ENCODE assay signal across 21 cellular contexts in the genomic region with DNA sequence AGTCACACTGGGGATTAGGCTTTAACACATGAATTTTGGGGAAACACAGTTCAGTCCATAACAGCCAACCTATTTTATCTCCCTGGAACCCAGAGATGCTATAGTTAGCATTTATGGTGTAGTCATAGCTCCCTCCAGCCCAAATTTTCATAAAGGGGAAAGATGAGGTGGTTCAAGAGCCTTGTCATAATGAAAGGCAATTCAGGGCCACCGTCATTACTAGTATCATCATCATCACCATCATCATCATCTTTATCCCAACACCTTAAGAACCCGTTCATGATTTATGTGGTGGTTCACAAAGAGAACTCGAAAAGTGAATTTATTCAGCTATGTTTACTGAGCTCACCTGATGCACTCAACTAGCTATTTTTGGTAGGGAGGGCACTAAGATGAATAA. TPM values are rescaled to one million over a fixed set of nuclear protein-coding genes. Genes with fewer than 3 reads are reported as not detected.
A peak's percentile ranks its signal among the peaks of the same experiment; 100 is the strongest.
DNase-seq lines count a peak whose midpoint lies in the region; ATAC-seq, FAIRE-seq and TF ChIP-seq lines count a peak whose summit lies in the region.
"Had no signal": no experiment of that assay in that cellular context is flagged by ENCODE, and none has a peak within 500 bp of the region (broad histone marks: within the 10 kb centered on the region; RNA-seq: fewer than 3 reads in every experiment).

No MANE protein-coding gene starts in this region.

- TF ChIP-seq EP300 in HepG2 (IDR thresholded peaks at IDR 0.05; ENCODE audit: low read depth in 2 of 2, low read length in 2 of 2) (no peak), HepG2 (CRISPR knock-in tag; IDR thresholded peaks at IDR 0.05; ENCODE audit: borderline replicate concordance) (no peak)

- intact Hi-C loops in activated CD4-positive, alpha-beta T cell treated with anti-CD3 and anti-CD28 coated beads for 36 hours (cut with DNase I, micrococcal nuclease) = loop anchor here in 1 of 2 experiments (5.0 kb wide), 1 partner anchor 44 kb away; a partner anchor contains a TSS
- intact Hi-C loops in HepG2 (cut with micrococcal nuclease; ENCODE audit: unreplicated experiment) = no loop called here
- intact Hi-C loops in right lobe of liver (cut with DNase I) = no loop called here

- FAIRE-seq in HepG2 (lab: Jason Lieb, UNC) = no peak
- FAIRE-seq: A204.1, G401.6, GM19239, H1 had no signal

- no peak for TF ChIP-seq RAD21 in HepG2 (CRISPR knock-in tag; IDR thresholded peaks at IDR 0.05)

- H3K9ac ChIP-seq in HepG2 (ENCODE audit: insufficient read depth, low read depth, low read length) = no peak overlapping the region
- H3K9ac ChIP-seq: GM23248 had no signal

- BruUV-seq in HepG2 (replicated peaks; lab: Mats Ljungman, UMichigan) = no TSS peak

- H3K9me3 Mint-ChIP-seq in activated CD4-positive, alpha-beta T cell treated with anti-CD3 and anti-CD28 coated beads for 36 hours (ENCODE audit: low read depth) = peaks cover 16% of the 10 kb centered on the region
- H3K9me3 Mint-ChIP-seq in stimulated activated effector memory CD8-positive, alpha-beta T cell treated with anti-CD3 and anti-CD28 coated beads, Interleukin-12 subunit alpha, Interleukin-12 subunit beta, amount 100 ng/mL, for 72 hours = peaks cover 8% of the 10 kb centered on the region

- H3K4me1 ChIP-seq in HepG2 (ENCODE audit: insufficient read depth, low read length) = peaks cover 23% of the 10 kb centered on the region
- peaks cover 0 to 13% (median 0%) of the 10 kb centered on the region in 4 donors for H3K4me1 ChIP-seq in right lobe of liver

- 73% methylated on average over 3 of the region's 3 CpGs for WGBS in HepG2 (ENCODE audit: low lambda C conversion rate)
- 92% methylated on average over 3 of the region's 3 CpGs for WGBS in right lobe of liver (ENCODE audit: insufficient coverage, low coverage, low lambda C conversion rate, missing lambda C conversion rate)

- H3K4me3 Mint-ChIP-seq in activated CD4-positive, alpha-beta T cell treated with anti-CD3 and anti-CD28 coated beads for 36 hours = no peak overlapping the region
- H3K4me3 Mint-ChIP-seq in stimulated activated effector memory CD8-positive, alpha-beta T cell treated with anti-CD3 and anti-CD28 coated beads, Interleukin-12 subunit alpha, Interleukin-12 subunit beta, amount 100 ng/mL, for 72 hours = no peak overlapping the region

- DNase-seq in activated CD4-positive, alpha-beta T cell treated with anti-CD3 and anti-CD28 coated beads for 36 hours = no peak
- no peak for DNase-seq in activated CD4-positive, alpha-beta T cell treated with anti-CD3 and anti-CD28 coated beads, Interleukin-2, amount 50 U/mL, for 1 hour
- DNase-seq in HepG2 (ENCODE audit: low spot score) = no peak
- no peak for DNase-seq in right lobe of liver
- DNase-seq in stimulated activated effector memory CD8-positive, alpha-beta T cell treated with anti-CD3 and anti-CD28 coated beads, Interleukin-12 subunit alpha, Interleukin-12 subunit beta, amount 100 ng/mL, for 72 hours (ENCODE audit: low spot score in 2 of 2) = no peak
- no peak for DNase-seq in T-helper 1 cell
- DNase-seq: AML-193; C1 segment of cervical spinal cord; Calu3; CD4-positive, alpha-beta memory T cell; COR-L47; DMS53; DMS79 treated with DMSO at 0.1 percent for 48 hours; GM23248; H7; HCEC 1CT had no signal

- in situ Hi-C loops in HepG2 (cut with HindIII; ENCODE audit: extremely low pct_ligation_motif_present, low pct_unique_long_range_greater_than_20kb) = no loop called here

- no peak overlapping the region for H2AFZ ChIP-seq in HepG2 (ENCODE audit: low read length)
- H2AFZ ChIP-seq: GM23248 had no signal

- peaks cover 59% of the 10 kb centered on the region for H3K4me1 Mint-ChIP-seq in activated CD4-positive, alpha-beta T cell treated with anti-CD3 and anti-CD28 coated beads for 36 hours
- peaks cover 50% of the 10 kb centered on the region for H3K4me1 Mint-ChIP-seq in stimulated activated effector memory CD8-positive, alpha-beta T cell treated with anti-CD3 and anti-CD28 coated beads, Interleukin-12 subunit alpha, Interleukin-12 subunit beta, amount 100 ng/mL, for 72 hours

- peak; percentile 9 for ATAC-seq in activated CD4-positive, alpha-beta T cell treated with anti-CD3 and anti-CD28 coated beads for 36 hours
- ATAC-seq in HepG2 (no peak), right lobe of liver (no peak)
- peak; percentile 62 for ATAC-seq in stimulated activated effector memory CD8-positive, alpha-beta T cell treated with anti-CD3 and anti-CD28 coated beads, Interleukin-12 subunit alpha, Interleukin-12 subunit beta, amount 100 ng/mL, for 72 hours

- no peaks in the 10 kb centered on the region for H3K79me2 ChIP-seq in HepG2 (ENCODE audit: insufficient read depth, low read length)

- H3K27me3 Mint-ChIP-seq in activated CD4-positive, alpha-beta T cell treated with anti-CD3 and anti-CD28 coated beads for 36 hours = peaks cover 36% of the 10 kb centered on the region

- H3K36me3 ChIP-seq in HepG2 (replicated peaks in 1 of 2; ENCODE audit: control insufficient read depth in 1 of 2, insufficient read depth in 2 of 2, low read length in 2 of 2) = no peaks in the 10 kb centered on the region
- no peaks in the 10 kb centered on the region for H3K36me3 ChIP-seq in right lobe of liver

- H3K27me3 ChIP-seq in HepG2 (ENCODE audit: control insufficient read depth in 1 of 2, insufficient read depth in 2 of 2, low read length in 2 of 2) (peaks cover 8 to 27% of the 10 kb centered on the region in 2 experiments), right lobe of liver (no peaks in the 10 kb centered on the region)

- H3K36me3 Mint-ChIP-seq in activated CD4-positive, alpha-beta T cell treated with anti-CD3 and anti-CD28 coated beads for 36 hours (ENCODE audit: low read depth) = peaks cover 32% of the 10 kb centered on the region
- H3K36me3 Mint-ChIP-seq in stimulated activated effector memory CD8-positive, alpha-beta T cell treated with anti-CD3 and anti-CD28 coated beads, Interleukin-12 subunit alpha, Interleukin-12 subunit beta, amount 100 ng/mL, for 72 hours = peaks cover 25% of the 10 kb centered on the region

- H3K27ac ChIP-seq in HepG2 (ENCODE audit: extremely low read length, insufficient read depth, low read length) = no peak overlapping the region
- H3K27ac ChIP-seq in right lobe of liver = no peak overlapping the region
- H3K27ac ChIP-seq: 22Rv1, GM23248 had no signal

- TF ChIP-seq POLR2A in HepG2 (IDR thresholded peaks at IDR 0.05; ENCODE audit: insufficient read depth in 1 of 2, low read depth in 2 of 2, low read length in 2 of 2) (no peak), right lobe of liver (IDR thresholded peaks at IDR 0.05) (no peak)

- POLR2A ChIA-PET in activated CD4-positive, alpha-beta T cell treated with anti-CD3 and anti-CD28 coated beads for 36 hours (lab: Charles Lee) = no interaction called here
- POLR2A ChIA-PET in HepG2 (lab: Yijun Ruan, JAX) = no interaction called here

- CTCF ChIA-PET in activated CD4-positive, alpha-beta T cell treated with anti-CD3 and anti-CD28 coated beads for 36 hours (lab: Charles Lee) = interaction anchor here (1.0 kb wide), 1 partner anchor 340 kb away, joined by 3 read pairs; no protein-coding TSS in a partner anchor
- CTCF ChIA-PET in HepG2 (lab: Yijun Ruan, JAX; ENCODE audit: low intra/inter-chr PET ratio, low total read pairs) = no interaction called here

- no peak overlapping the region for H3K27ac Mint-ChIP-seq in activated CD4-positive, alpha-beta T cell treated with anti-CD3 and anti-CD28 coated beads for 36 hours
- peak overlapping the region; percentile 14 for H3K27ac Mint-ChIP-seq in stimulated activated effector memory CD8-positive, alpha-beta T cell treated with anti-CD3 and anti-CD28 coated beads, Interleukin-12 subunit alpha, Interleukin-12 subunit beta, amount 100 ng/mL, for 72 hours
- H3K27ac Mint-ChIP-seq: CD4-positive, alpha-beta memory T cell had no signal

- peaks cover 4% of the 10 kb centered on the region; the same call in 1 of the 2 replicates for H4K20me1 ChIP-seq in HepG2 (ENCODE audit: insufficient read depth, low read length)

- no peak for TF ChIP-seq CTCF in HepG2 (CRISPR knock-in tag; IDR thresholded peaks at IDR 0.05)
- TF ChIP-seq CTCF in right lobe of liver (IDR thresholded peaks at IDR 0.05) = no peak

- no peak overlapping the region for H3K4me2 ChIP-seq in HepG2 (ENCODE audit: low read depth, low read length)

- no peaks in the 10 kb centered on the region for H3K9me3 ChIP-seq in HepG2 (ENCODE audit: low read length)
- no peaks in the 10 kb centered on the region for H3K9me3 ChIP-seq in right lobe of liver

- H3K4me3 ChIP-seq in HepG2 (replicated peaks in 1 of 3; ENCODE audit: insufficient read depth in 1 of 3, low read depth in 2 of 3, low read length in 3 of 3) = no peak overlapping the region
- no peak overlapping the region for H3K4me3 ChIP-seq in right lobe of liver
- H3K4me3 ChIP-seq: GM23248 had no signal

RNA-seq across cellular contexts. Expression of a gene that starts 2.4 kb away (rescaled TPM):
- 1 to 10 TPM; 1.9 to 2.6 TPM for total RNA-seq in activated CD4-positive, alpha-beta T cell treated with anti-CD3 and anti-CD28 coated beads for 36 hours
- 0.17 and 0.35 TPM in 2 replicates for total RNA-seq in HepG2 (2016; rRNA removed; fragmentation: Illumina TruSeq; extraction: Trizol)
- total RNA-seq in HepG2 (2016; cell fraction: cytosol; rRNA removed; fragmentation: Illumina TruSeq; extraction: Trizol; ENCODE audit: low read depth) = 0.62 and 0.91 TPM in 2 replicates
- 0.09 and 0.39 TPM in 2 replicates for total RNA-seq in HepG2 (2016; cell fraction: insoluble cytoplasmic fraction; rRNA removed; fragmentation: Illumina TruSeq; extraction: Trizol)
- total RNA-seq in HepG2 (2016; cell fraction: membrane; rRNA removed; fragmentation: Illumina TruSeq; extraction: Trizol) = 0.62 and 0.79 TPM in 2 replicates
- total RNA-seq in HepG2 (2016; cell fraction: nucleus; rRNA removed; fragmentation: Illumina TruSeq; extraction: Trizol) = 0.34 and 0.53 TPM in 2 replicates
- polyA plus RNA-seq in HepG2 (2011; rRNA removed) = 0.69 and 0.80 TPM in 2 replicates
- polyA plus RNA-seq in HepG2 (2011; cell fraction: cytosol; rRNA removed) = 0.56 and 0.67 TPM in 2 replicates
- polyA plus RNA-seq in HepG2 (2011; cell fraction: nucleus; rRNA removed) = 1.7 and 1.8 TPM in 2 replicates
- 0.86 and 1.1 TPM in 2 replicates for polyA plus RNA-seq in HepG2 (2012)
- polyA plus RNA-seq in HepG2 (2016; cell fraction: cytosol; fragmentation: Illumina TruSeq; extraction: Trizol; ENCODE audit: low read depth) = 0.73 and 0.76 TPM in 2 replicates
- 0.26 and 0.31 TPM in 2 replicates for polyA plus RNA-seq in HepG2 (2016; cell fraction: insoluble cytoplasmic fraction; fragmentation: Illumina TruSeq; extraction: Trizol; ENCODE audit: low read depth)
- polyA plus RNA-seq in HepG2 (2016; cell fraction: membrane; fragmentation: Illumina TruSeq; extraction: Trizol; ENCODE audit: low read depth) = 0.96 and 1.0 TPM in 2 replicates
- polyA plus RNA-seq in HepG2 (2016; cell fraction: nucleus; fragmentation: Illumina TruSeq; extraction: Trizol; ENCODE audit: insufficient read depth, low read depth) = 0.85 and 1.3 TPM in 2 replicates
- 0.52 and 4.5 TPM in 2 replicates for polyA minus RNA-seq in HepG2 (2011; rRNA and poly(A)+ RNA removed; ENCODE audit: low replicate concordance)
- polyA minus RNA-seq in HepG2 (2011; cell fraction: cytosol; rRNA and poly(A)+ RNA removed) = not detected in 2 replicates
- polyA minus RNA-seq in HepG2 (2011; cell fraction: nucleus; rRNA and poly(A)+ RNA removed) = 0.50 and 0.90 TPM in 2 replicates
- total RNA-seq in right lobe of liver = 1 to 10 TPM in 4 of 6 experiments, under 1 TPM in 2; 0.58 to 4.8 (median 1.7) TPM
- polyA plus RNA-seq: GM23248 had no signal

RNA-seq across cellular contexts. Expression of a gene that starts 30.4 kb away (rescaled TPM):
- 10 to 100 TPM; 50.7 to 58.0 TPM for total RNA-seq in activated CD4-positive, alpha-beta T cell treated with anti-CD3 and anti-CD28 coated beads for 36 hours
- total RNA-seq in HepG2 (2016; rRNA removed; fragmentation: Illumina TruSeq; extraction: Trizol) (25.1 and 30.6 TPM in 2 replicates), right lobe of liver (10 to 100 TPM; 22.7 to 42.5 (median 25.0) TPM)
- total RNA-seq in HepG2 (2016; cell fraction: cytosol; rRNA removed; fragmentation: Illumina TruSeq; extraction: Trizol; ENCODE audit: low read depth) = 3.6 and 6.1 TPM in 2 replicates
- 26.6 and 27.5 TPM in 2 replicates for total RNA-seq in HepG2 (2016; cell fraction: insoluble cytoplasmic fraction; rRNA removed; fragmentation: Illumina TruSeq; extraction: Trizol)
- 23.5 and 27.1 TPM in 2 replicates for total RNA-seq in HepG2 (2016; cell fraction: membrane; rRNA removed; fragmentation: Illumina TruSeq; extraction: Trizol)
- 13.8 and 17.8 TPM in 2 replicates for total RNA-seq in HepG2 (2016; cell fraction: nucleus; rRNA removed; fragmentation: Illumina TruSeq; extraction: Trizol)
- 10.6 and 15.4 TPM in 2 replicates for polyA plus RNA-seq in HepG2 (2011; rRNA removed)
- 12.4 and 12.5 TPM in 2 replicates for polyA plus RNA-seq in HepG2 (2011; cell fraction: cytosol; rRNA removed)
- 13.5 and 14.8 TPM in 2 replicates for polyA plus RNA-seq in HepG2 (2011; cell fraction: nucleus; rRNA removed)
- 13.4 and 14.4 TPM in 2 replicates for polyA plus RNA-seq in HepG2 (2012)
- polyA plus RNA-seq in HepG2 (2016; cell fraction: cytosol; fragmentation: Illumina TruSeq; extraction: Trizol; ENCODE audit: low read depth) = 4.6 and 6.3 TPM in 2 replicates
- 25.9 and 26.3 TPM in 2 replicates for polyA plus RNA-seq in HepG2 (2016; cell fraction: insoluble cytoplasmic fraction; fragmentation: Illumina TruSeq; extraction: Trizol; ENCODE audit: low read depth)
- 15.8 and 17.3 TPM in 2 replicates for polyA plus RNA-seq in HepG2 (2016; cell fraction: membrane; fragmentation: Illumina TruSeq; extraction: Trizol; ENCODE audit: low read depth)
- 17.9 and 18.6 TPM in 2 replicates for polyA plus RNA-seq in HepG2 (2016; cell fraction: nucleus; fragmentation: Illumina TruSeq; extraction: Trizol; ENCODE audit: insufficient read depth, low read depth)
- polyA minus RNA-seq in HepG2 (2011; rRNA and poly(A)+ RNA removed; ENCODE audit: low replicate concordance) = 35.9 and 42.8 TPM in 2 replicates
- polyA minus RNA-seq in HepG2 (2011; cell fraction: cytosol; rRNA and poly(A)+ RNA removed) = 9.6 and 11.4 TPM in 2 replicates
- polyA minus RNA-seq in HepG2 (2011; cell fraction: nucleus; rRNA and poly(A)+ RNA removed) = 11.6 and 14.2 TPM in 2 replicates

RNA-seq across cellular contexts. Expression of a gene that starts 41.8 kb away (rescaled TPM):
- 10 to 100 TPM; 18.0 to 18.3 TPM for total RNA-seq in activated CD4-positive, alpha-beta T cell treated with anti-CD3 and anti-CD28 coated beads for 36 hours
- total RNA-seq in HepG2 (2016; rRNA removed; fragmentation: Illumina TruSeq; extraction: Trizol) (32.1 and 41.5 TPM in 2 replicates), right lobe of liver (1 to 10 TPM; 3.2 to 8.9 (median 4.6) TPM)
- total RNA-seq in HepG2 (2016; cell fraction: cytosol; rRNA removed; fragmentation: Illumina TruSeq; extraction: Trizol; ENCODE audit: low read depth) = 14.5 and 16.4 TPM in 2 replicates
- total RNA-seq in HepG2 (2016; cell fraction: insoluble cytoplasmic fraction; rRNA removed; fragmentation: Illumina TruSeq; extraction: Trizol) = 32.5 and 37.7 TPM in 2 replicates
- 29.9 and 37.7 TPM in 2 replicates for total RNA-seq in HepG2 (2016; cell fraction: membrane; rRNA removed; fragmentation: Illumina TruSeq; extraction: Trizol)
- 12.8 and 15.8 TPM in 2 replicates for total RNA-seq in HepG2 (2016; cell fraction: nucleus; rRNA removed; fragmentation: Illumina TruSeq; extraction: Trizol)
- 25.6 and 26.3 TPM in 2 replicates for polyA plus RNA-seq in HepG2 (2011; rRNA removed)
- 24.2 and 27.8 TPM in 2 replicates for polyA plus RNA-seq in HepG2 (2011; cell fraction: cytosol; rRNA removed)
- 15.2 and 21.0 TPM in 2 replicates for polyA plus RNA-seq in HepG2 (2011; cell fraction: nucleus; rRNA removed)
- polyA plus RNA-seq in HepG2 (2012) = 22.4 and 23.6 TPM in 2 replicates
- polyA plus RNA-seq in HepG2 (2016; cell fraction: cytosol; fragmentation: Illumina TruSeq; extraction: Trizol; ENCODE audit: low read depth) = 10.5 and 15.8 TPM in 2 replicates
- polyA plus RNA-seq in HepG2 (2016; cell fraction: insoluble cytoplasmic fraction; fragmentation: Illumina TruSeq; extraction: Trizol; ENCODE audit: low read depth) = 32.8 and 34.6 TPM in 2 replicates
- polyA plus RNA-seq in HepG2 (2016; cell fraction: membrane; fragmentation: Illumina TruSeq; extraction: Trizol; ENCODE audit: low read depth) = 19.7 and 26.1 TPM in 2 replicates
- polyA plus RNA-seq in HepG2 (2016; cell fraction: nucleus; fragmentation: Illumina TruSeq; extraction: Trizol; ENCODE audit: insufficient read depth, low read depth) = 22.7 and 24.5 TPM in 2 replicates
- polyA minus RNA-seq in HepG2 (2011; rRNA and poly(A)+ RNA removed; ENCODE audit: low replicate concordance) = 4.3 and 19.3 TPM in 2 replicates
- polyA minus RNA-seq in HepG2 (2011; cell fraction: cytosol; rRNA and poly(A)+ RNA removed) = 9.7 and 11.2 TPM in 2 replicates
- polyA minus RNA-seq in HepG2 (2011; cell fraction: nucleus; rRNA and poly(A)+ RNA removed) = 6.1 and 8.6 TPM in 2 replicates

Comparison
In these comparisons a context has a peak if more than half of its experiments do, and no peak if none do; other contexts are left out.
1. ATAC-seq: peak in activated CD4-positive, alpha-beta T cell treated with anti-CD3 and anti-CD28 coated beads for 36 hours (single experiment) and stimulated activated effector memory CD8-positive, alpha-beta T cell treated with anti-CD3 and anti-CD28 coated beads, Interleukin-12 subunit alpha, Interleukin-12 subunit beta, amount 100 ng/mL, for 72 hours (single experiment); none in HepG2 (single experiment) and right lobe of liver (0 of 4).